In genomic region chr1:219350621-219351020, GRCh38 we compare ENCODE assay signal across 17 cellular contexts.
DNase-seq lines count a peak whose midpoint lies in the region; ATAC-seq, FAIRE-seq and TF ChIP-seq lines count a peak whose summit lies in the region.
"Had no signal": no experiment of that assay in that cellular context is flagged by ENCODE, and none has a peak within 500 bp of the region (broad histone marks: within the 10 kb centered on the region; RNA-seq: fewer than 3 reads in every experiment).

No MANE protein-coding gene starts in this region.

- H3K27me3 ChIP-seq in bronchial epithelial cell (ENCODE audit: control insufficient read depth, insufficient read depth, low read length) = peaks cover 2% of the 10 kb centered on the region
- H3K27me3 ChIP-seq: BE2C had no signal

- FAIRE-seq in bronchial epithelial cell (lab: Jason Lieb, UNC) = peak; percentile 50
- FAIRE-seq: A549, G401.6, GM12891, H1 had no signal

- DNase-seq in SK-N-MC (ENCODE audit: low read depth, low spot score) = no peak
- no peak for DNase-seq in bronchial epithelial cell (ENCODE audit: low read depth)
- peak; percentile 65 for DNase-seq in fibroblast of peridontal ligament (ENCODE audit: extremely low read depth)
- peak; percentile 23 for DNase-seq in skeletal muscle cell (ENCODE audit: low read depth)
- no peak for DNase-seq in DMS153 (lab: John Stamatoyannopoulos, UW)
- DNase-seq: BE2C; CD4-positive, alpha-beta memory T cell; DMS79 treated with DMSO at 0.1 percent for 48 hours; EL had no signal

- H3K27ac ChIP-seq in SK-N-MC = peak overlapping the region; percentile 30; the same call in 1 of the 2 replicates
- H3K27ac ChIP-seq: A549, C4-2B had no signal

- no peak overlapping the region for H3K9ac ChIP-seq in SK-N-MC (ENCODE audit: insufficient read length)

- TF ChIP-seq CTCF in bronchial epithelial cell (IDR thresholded peaks at IDR 0.05; ENCODE audit: insufficient read depth, low read length, severe bottlenecking) = no peak

- no peak for ATAC-seq in GM21423 (IDR thresholded peaks at IDR 0.05; ENCODE audit: unreplicated experiment)
- ATAC-seq in HG02798 (IDR thresholded peaks at IDR 0.05; ENCODE audit: poor library complexity, unreplicated experiment) = no peak
- ATAC-seq: A549 had no signal

- H3K36me3 ChIP-seq in SK-N-MC (ENCODE audit: insufficient read depth, low read length) (no peaks in the 10 kb centered on the region), bronchial epithelial cell (ENCODE audit: control insufficient read depth, insufficient read depth, low read length) (no peaks in the 10 kb centered on the region)
- H3K36me3 ChIP-seq: BE2C, HAP-1 had no signal

- H3K4me3 ChIP-seq in SK-N-MC (peak overlapping the region; percentile 51), bronchial epithelial cell (ENCODE audit: low read depth, low read length) (no peak overlapping the region), skeletal muscle cell (ENCODE audit: low read depth, low read length) (no peak overlapping the region)
- H3K4me3 ChIP-seq: A549, HAP-1 had no signal

- H3K9me3 ChIP-seq in SK-N-MC (ENCODE audit: low read depth, low read length) = peaks cover 6% of the 10 kb centered on the region; the same call in 1 of the 2 replicates
- H3K9me3 ChIP-seq: BE2C had no signal

Comparison
In these comparisons a context has a peak if more than half of its experiments do, and no peak if none do; other contexts are left out.
1. DNase-seq: peak in fibroblast of peridontal ligament (single experiment) and skeletal muscle cell (single experiment); none in SK-N-MC (single experiment), bronchial epithelial cell (single experiment) and DMS153 (single experiment).